9 cellular contexts compared by ENCODE assay signal in the genomic region with DNA sequence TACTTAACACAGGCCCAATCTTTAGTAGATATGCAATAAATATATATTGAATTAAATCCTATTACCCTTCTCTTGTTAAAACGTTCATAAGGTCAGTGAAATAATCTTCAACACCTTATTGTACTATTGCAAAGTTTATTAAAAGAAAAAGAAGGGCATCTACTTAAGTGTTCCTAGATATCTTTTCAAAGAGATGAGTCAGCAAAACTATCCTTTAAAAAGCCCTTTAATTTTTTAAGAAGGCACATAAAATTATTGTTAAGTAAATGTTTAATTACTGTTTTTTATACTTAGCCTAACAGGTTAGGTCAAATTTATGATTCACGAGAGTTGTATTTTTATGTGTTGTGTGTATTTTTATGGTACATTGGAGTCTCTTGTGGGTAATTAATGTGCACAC.
"Had no signal": no experiment of that assay in that cellular context is flagged by ENCODE, and none has a peak within 500 bp of the region (broad histone marks: within the 10 kb centered on the region; RNA-seq: fewer than 3 reads in every experiment).

No MANE protein-coding gene starts in this region.

- H3K27ac ChIP-seq: GM23248, KMS-11 had no signal

- H3K4me3 ChIP-seq: GM23248 had no signal

- FAIRE-seq: H54, HTR-8/SVneo had no signal

- H2AFZ ChIP-seq: GM23248 had no signal

- DNase-seq: GM23248, GOT3, H9, HCEC 1CT, Karpas-422, KBM-7 had no signal

- H3K9ac ChIP-seq: GM23248, KMS-11 had no signal

- H3K4me2 ChIP-seq: KMS-11 had no signal
